8 cellular contexts compared by ENCODE assay signal in the genomic region with DNA sequence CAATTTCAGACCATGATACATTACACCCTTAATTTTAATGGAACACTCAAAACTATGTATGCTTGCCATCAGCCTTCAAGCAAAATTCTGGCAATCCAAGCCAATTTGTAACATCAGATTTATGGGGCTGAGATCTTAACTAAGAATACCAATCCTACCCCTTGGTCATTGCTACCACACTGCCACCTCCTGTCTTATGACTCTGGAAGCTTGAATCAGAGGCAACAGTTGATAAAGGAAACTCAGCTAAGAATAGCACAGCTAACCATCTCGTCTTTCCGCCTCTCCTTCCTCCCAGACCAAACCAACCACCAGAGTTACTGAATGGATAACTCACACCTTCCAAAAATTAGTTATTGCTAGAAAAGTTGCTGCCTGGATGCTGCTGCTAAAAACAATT. TPM values are rescaled to one million over a fixed set of nuclear protein-coding genes. Genes with fewer than 3 reads are reported as not detected.
DNase-seq lines count a peak whose midpoint lies in the region; ATAC-seq and TF ChIP-seq lines count a peak whose summit lies in the region.

No MANE protein-coding gene starts in this region.

- TF ChIP-seq CTCF in body of pancreas (IDR thresholded peaks at IDR 0.05) (peak in 3 of 7 experiments; percentile 36 to 42 (median 38)), lung (IDR thresholded peaks at IDR 0.05; ENCODE audit: control extremely low read depth, extremely low read depth) (peak; percentile 26)

- H3K4me1 ChIP-seq in HUES64 (ENCODE audit: insufficient read depth, low read length) (peaks cover 41% of the 10 kb centered on the region), body of pancreas (no peaks in the 10 kb centered on the region), lung (ENCODE audit: control insufficient read depth in 2 of 2, insufficient read depth in 2 of 2, low read length in 2 of 2) (peaks cover 0 to 2% of the 10 kb centered on the region in 2 donors), aorta (ENCODE audit: control insufficient read depth in 1 of 2, insufficient read depth in 2 of 2, low read length in 2 of 2) (peaks cover 0 to 1% of the 10 kb centered on the region in 2 donors)

- H3K9me3 ChIP-seq in HUES64 (ENCODE audit: insufficient read depth, low read depth, low read length) (no peaks in the 10 kb centered on the region), body of pancreas (no peaks in the 10 kb centered on the region), lung (ENCODE audit: control insufficient read depth in 2 of 2, insufficient read depth in 1 of 2, low read length in 1 of 2) (peaks cover 0 to 3% of the 10 kb centered on the region in 2 donors), aorta (ENCODE audit: control insufficient read depth, low read length) (no peaks in the 10 kb centered on the region)

- 78% methylated on average over 2 of the region's 2 CpGs for WGBS in HUES64
- 7 to 13% methylated on average over 2 of the region's 2 CpGs for WGBS in body of pancreas, 2 donors
- 5 to 14% methylated on average over 2 of the region's 2 CpGs for WGBS in lung, 2 donors
- WGBS in aorta, 2 donors: 2 to 9% methylated on average over 2 of the region's 2 CpGs

- ATAC-seq in body of pancreas (peak; percentile 47), lung (ENCODE audit: insufficient read depth, low FRiP score) (no peak), HG02973 (IDR thresholded peaks at IDR 0.05; ENCODE audit: unreplicated experiment) (no peak), aorta (ENCODE audit: low FRiP score) (no peak), GM21825 (IDR thresholded peaks at IDR 0.05; ENCODE audit: unreplicated experiment) (no peak)

- H3K27me3 ChIP-seq in HUES64 (ENCODE audit: insufficient read depth, low read length) (no peaks in the 10 kb centered on the region), body of pancreas (peaks cover 0 to 19% of the 10 kb centered on the region in 2 donors), lung (ENCODE audit: control insufficient read depth, insufficient read depth) (no peaks in the 10 kb centered on the region), aorta (ENCODE audit: control insufficient read depth in 1 of 2, insufficient read depth in 2 of 2, low read length in 1 of 2) (no peaks in the 10 kb centered on the region)

- H3K9ac ChIP-seq in HUES64 (ENCODE audit: low read depth, low read length): no peak overlapping the region

- DNase-seq in COLO829 (ENCODE audit: low spot score) (peak; percentile 74), body of pancreas (peak in 1 of 4 donors; percentile 18), lung (ENCODE audit: low spot score) (no peak), NCI-H526 (lab: John Stamatoyannopoulos, UW) (no peak), aorta (no peak)

- H3K4me3 ChIP-seq in HUES64 (ENCODE audit: low read length) (peak overlapping the region; percentile 84; the same call in 1 of the 2 replicates), body of pancreas (no peak overlapping the region), lung (no peak overlapping the region), aorta (ENCODE audit: low read length in 2 of 2) (no peak overlapping the region)

- TF ChIP-seq POLR2A in body of pancreas (IDR thresholded peaks at IDR 0.05): no peak

- H3K36me3 ChIP-seq in HUES64 (ENCODE audit: insufficient read depth, low read length): peaks cover 29% of the 10 kb centered on the region
- H3K36me3 ChIP-seq in body of pancreas (replicated peaks in 1 of 2; ENCODE audit: insufficient read depth in 1 of 2, low read depth in 2 of 2): no peaks in the 10 kb centered on the region
- H3K36me3 ChIP-seq in lung (ENCODE audit: control insufficient read depth in 2 of 2, insufficient read depth in 2 of 2, low read length in 2 of 2): no peaks in the 10 kb centered on the region
- no peaks in the 10 kb centered on the region for H3K36me3 ChIP-seq in aorta (ENCODE audit: control insufficient read depth in 1 of 2, insufficient read depth in 2 of 2, low read length in 1 of 2)

- intact Hi-C loops in body of pancreas (cut with DNase I) (no loop called here), aorta (cut with DNase I) (no loop called here)

- H3K27ac ChIP-seq in HUES64 (ENCODE audit: low read depth, low read length) (no peak overlapping the region), body of pancreas (no peak overlapping the region), lung (ENCODE audit: low read depth in 1 of 2, low read length in 1 of 2) (no peak overlapping the region), aorta (ENCODE audit: low read depth in 1 of 2, low read length in 2 of 2) (no peak overlapping the region)

RNA-seq across cellular contexts. Expression of a gene that starts 7.4 kb away (rescaled TPM):
- 83.9 TPM for polyA plus RNA-seq in HUES64 (2013, experiment 1 of 2)
- polyA plus RNA-seq in HUES64 (2013, experiment 2 of 2): 103 TPM
- total RNA-seq in body of pancreas (1 to 10 TPM in 1 of 2 donors, under 1 TPM in 1; 0.33 to 1.3 TPM), lung (10 to 100 TPM in 1 of 2 donors, under 1 TPM in 1; 0.80 to 60.2 TPM), aorta (1 to 10 TPM in 1 of 2 donors, under 1 TPM in 1; 0.71 to 1.6 TPM)
- polyA plus RNA-seq in lung (1 to 10 TPM in 1 of 2 donors, under 1 TPM in 1; 0.18 to 2.2 TPM), aorta (under 1 TPM in 1 of 2 donors, not detected in 1; 0.08 TPM)
